ENCODE assay signal across 30 cellular contexts in the genomic region with DNA sequence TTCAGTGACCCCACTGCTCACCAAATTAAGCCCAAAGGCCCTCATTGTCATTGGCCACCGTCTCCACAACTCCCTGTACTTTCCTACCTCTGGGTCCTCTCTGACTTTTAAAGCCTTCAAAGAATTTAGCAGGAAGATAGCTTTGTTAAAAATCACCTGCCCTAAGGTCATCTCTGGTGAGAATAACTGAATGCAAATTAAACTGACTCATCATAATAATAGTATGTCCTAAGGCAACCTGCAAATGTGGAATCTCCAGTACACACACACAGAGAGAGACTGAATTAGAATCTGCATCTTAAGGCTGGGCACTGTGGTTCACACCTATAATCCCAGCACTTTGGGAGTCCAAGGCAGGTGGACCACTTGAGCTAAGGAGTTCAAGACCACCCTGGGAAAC.
DNase-seq lines count a peak whose midpoint lies in the region; ATAC-seq and TF ChIP-seq lines count a peak whose summit lies in the region.
"Had no signal": no experiment of that assay in that cellular context is flagged by ENCODE, and none has a peak within 500 bp of the region (broad histone marks: within the 10 kb centered on the region; RNA-seq: fewer than 3 reads in every experiment).

No MANE protein-coding gene starts in this region.

- ATAC-seq in RWPE2 (ENCODE audit: low read depth): peak; percentile 88
- no peak for ATAC-seq in GM21529 (IDR thresholded peaks at IDR 0.05; ENCODE audit: unreplicated experiment)
- ATAC-seq: CD8-positive, alpha-beta T cell; stimulated activated naive CD8-positive, alpha-beta T cell treated with anti-CD3 and anti-CD28 coated beads, Interleukin-15, Interleukin-2, amounts not matched to agents 100 U/mL and 50 U/mL, for 24 hours had no signal

- H3K4me3 ChIP-seq in RWPE2 (ENCODE audit: severe bottlenecking): no peak overlapping the region
- H3K4me3 ChIP-seq: ascending aorta, esophagus muscularis mucosa, GM23248, right atrium auricular region, SK-N-MC had no signal

- peaks cover 13% of the 10 kb centered on the region for H3K4me1 ChIP-seq in RWPE2 (ENCODE audit: insufficient read depth, poor library complexity, severe bottlenecking)
- H3K4me1 ChIP-seq: BE2C had no signal

- H3K27me3 ChIP-seq in RWPE2 (ENCODE audit: insufficient read depth, poor library complexity, severe bottlenecking): no peaks in the 10 kb centered on the region
- H3K27me3 ChIP-seq: ascending aorta, BE2C, esophagus muscularis mucosa, right atrium auricular region had no signal

- DNase-seq in EH (ENCODE audit: low read depth) (peak; percentile 21), HPDE6-E6E7 (ENCODE audit: extremely low spot score) (peak; percentile 65), RWPE2 (ENCODE audit: low spot score) (no peak), kidney tubule cell (ENCODE audit: low spot score) (peak; percentile 71), NCI-H146 treated with DMSO at 0.1 percent for 48 hours (lab: John Stamatoyannopoulos, UW; ENCODE audit: unreplicated experiment) (no peak), NCI-H524 treated with DMSO at 0.1 percent for 48 hours (lab: John Stamatoyannopoulos, UW) (no peak)
- DNase-seq: ACHN; activated B cell treated with CpG ODN at 0.5 μM for 24 hours; activated CD4-positive, alpha-beta T cell treated with anti-CD3 and anti-CD28 coated beads, Interleukin-2, amount 10 ng/mL, durations not matched to agents 7 days and 5 days; activated effector memory CD4-positive, alpha-beta T cell treated with anti-CD3 and anti-CD28 coated beads, Interleukin-2, amount 50 U/mL, for 16 hours; activated T-cell treated with anti-CD3 and anti-CD28 coated beads, Interleukin-2, amount 50 U/mL, for 24 hours; BE2C; CD8-positive, alpha-beta T cell; DMS153; foreskin fibroblast; GM23248; kidney; midbrain; naive B cell; NCI-H1436; NCI-H774; stimulated activated CD4-positive, alpha-beta T cell treated with anti-CD3 and anti-CD28 coated beads, Interleukin-1b, Interleukin-23, amount 100 ng/mL, for 48 hours; stimulated activated naive CD8-positive, alpha-beta T cell treated with anti-CD3 and anti-CD28 coated beads, Interleukin-15, Interleukin-2, amounts not matched to agents 100 U/mL and 50 U/mL, for 24 hours; T-helper 1 cell had no signal

- H3K27ac ChIP-seq in RWPE2 (ENCODE audit: poor library complexity, severe bottlenecking): peak overlapping the region; percentile 18
- H3K27ac ChIP-seq: ascending aorta, esophagus muscularis mucosa, GM23248, KMS-11, right atrium auricular region, SK-N-MC had no signal

- no peaks in the 10 kb centered on the region for H3K9me3 ChIP-seq in RWPE2 (ENCODE audit: severe bottlenecking)
- H3K9me3 ChIP-seq: ascending aorta, BE2C, esophagus muscularis mucosa, right atrium auricular region had no signal

- peaks cover 16% of the 10 kb centered on the region for H3K36me3 ChIP-seq in RWPE2 (ENCODE audit: low read depth)

- no peak for TF ChIP-seq CTCF in RWPE2 (IDR thresholded peaks at IDR 0.05; ENCODE audit: poor library complexity, severe bottlenecking)

Comparison
In these comparisons a context has a peak if more than half of its experiments do, and no peak if none do; other contexts are left out.
1. DNase-seq: peak in EH (single experiment), HPDE6-E6E7 (single experiment) and kidney tubule cell (single experiment); none in RWPE2 (single experiment), NCI-H146 treated with DMSO at 0.1 percent for 48 hours (single experiment) and NCI-H524 treated with DMSO at 0.1 percent for 48 hours (single experiment).